In genomic region chr19:52020506-52020905, GRCh38 we compare ENCODE assay signal across 1 cellular context.
TF ChIP-seq lines count a peak whose summit lies in the region.

No MANE protein-coding gene starts in this region.

TF ChIP-seq in HepG2, 621 proteins besides CTCF, POLR2A, EP300 and RAD21:
- TF ChIP-seq ZNF512B (CRISPR knock-in tag; IDR thresholded peaks at IDR 0.05; ENCODE audit: borderline replicate concordance): no peak
- 0 out of 2 replicates have a peak, but pooled peaks have one; percentile 17 for TF ChIP-seq RBFOX2 (IDR thresholded peaks at IDR 0.05; ENCODE audit: low read depth, low read length)
